12 cellular contexts compared by ENCODE assay signal in genomic region chr3:87006844-87007439, GRCh38. TPM values are rescaled to one million over a fixed set of nuclear protein-coding genes. Genes with fewer than 3 reads are reported as not detected.
DNase-seq lines count a peak whose midpoint lies in the region; ATAC-seq, FAIRE-seq and TF ChIP-seq lines count a peak whose summit lies in the region.
"Had no signal": no experiment of that assay in that cellular context is flagged by ENCODE, and none has a peak within 500 bp of the region (broad histone marks: within the 10 kb centered on the region; RNA-seq: fewer than 3 reads in every experiment).

No MANE protein-coding gene starts in this region.

- FAIRE-seq in urothelium cell line (lab: Jason Lieb, UNC) = no peak

- DNase-seq in AG09309 (ENCODE audit: low read depth) (no peak), HCEC 1CT (peak; percentile 56), WERI-Rb-1 (no peak), iris pigment epithelial cell (ENCODE audit: low read depth) (peak; percentile 67), urothelium cell line (ENCODE audit: low spot score) (no peak), GF-D8 (lab: John Stamatoyannopoulos, UW) (no peak), gastrocnemius medialis (no peak)
- DNase-seq in activated T-cell treated with anti-CD3 and anti-CD28 coated beads, Interleukin-2, amount 50 U/mL, for 1 hour = no peak
- DNase-seq: activated CD8-positive, alpha-beta memory T cell treated with anti-CD3 and anti-CD28 coated beads for 24 hours; amygdala; glutamatergic neuron; NCI-H2029 had no signal

- H3K4me3 ChIP-seq in AG09309 (ENCODE audit: control insufficient read depth, low read depth, low read length) (no peak overlapping the region), WERI-Rb-1 (ENCODE audit: low read depth, low read length) (no peak overlapping the region), gastrocnemius medialis (no peak overlapping the region)

- no peaks in the 10 kb centered on the region for H3K9me3 ChIP-seq in WERI-Rb-1 (ENCODE audit: severe bottlenecking)
- no peaks in the 10 kb centered on the region for H3K9me3 ChIP-seq in gastrocnemius medialis

- H3K27ac ChIP-seq in WERI-Rb-1 (no peak overlapping the region), gastrocnemius medialis (no peak overlapping the region)

- no peaks in the 10 kb centered on the region for H3K36me3 ChIP-seq in WERI-Rb-1
- no peaks in the 10 kb centered on the region for H3K36me3 ChIP-seq in gastrocnemius medialis

- TF ChIP-seq POLR2A in gastrocnemius medialis (IDR thresholded peaks at IDR 0.05) = no peak

- H3K4me1 ChIP-seq in gastrocnemius medialis = no peaks in the 10 kb centered on the region

- H3K27me3 ChIP-seq in WERI-Rb-1 (ENCODE audit: insufficient read depth, low read depth, severe bottlenecking) (no peaks in the 10 kb centered on the region), gastrocnemius medialis (no peaks in the 10 kb centered on the region)

- peak; percentile 63 for TF ChIP-seq CTCF in AG09309 (IDR thresholded peaks at IDR 0.05; ENCODE audit: control insufficient read depth, insufficient read depth, low read depth, low read length, missing control alignments)
- 0 out of 2 replicates have a peak, but pooled peaks have one; percentile 18 for TF ChIP-seq CTCF in WERI-Rb-1 (IDR thresholded peaks at IDR 0.05; ENCODE audit: low read depth, low read length)
- no peak for TF ChIP-seq CTCF in gastrocnemius medialis (IDR thresholded peaks at IDR 0.05 in 4 of 5, conservative IDR thresholded peaks at IDR 0.05 in 1 of 5)

- intact Hi-C loops in gastrocnemius medialis (cut with DNase I; ENCODE audit: low total_unique reads) = no loop called here

- in situ Hi-C loops in gastrocnemius medialis (cut with MboI; ENCODE audit: low sequenced_read_pairs in 4 of 4) = no loop called here

- ATAC-seq in gastrocnemius medialis = no peak

RNA-seq across cellular contexts. Expression of gene VGLL3, which starts 16.0 kb away (rescaled TPM):
- 1 to 10 TPM; 3.5 to 9.5 (median 5.6) TPM for total RNA-seq in gastrocnemius medialis

Comparison
In these comparisons a context has a peak if more than half of its experiments do, and no peak if none do; other contexts are left out.
1. DNase-seq: peak in HCEC 1CT (single experiment) and iris pigment epithelial cell (single experiment); none in AG09309 (single experiment), WERI-Rb-1 (single experiment), urothelium cell line (single experiment), GF-D8 (single experiment), activated T-cell treated with anti-CD3 and anti-CD28 coated beads, Interleukin-2, amount 50 U/mL, for 1 hour (single experiment) and gastrocnemius medialis (0 of 2).
2. CTCF ChIP-seq: peak in AG09309 (single experiment) and WERI-Rb-1 (single experiment); none in gastrocnemius medialis (0 of 5).